Comparison of ENCODE assay signal across 8 cellular contexts in genomic region chr17:45284176-45285140, GRCh38. TPM values are rescaled to one million over a fixed set of nuclear protein-coding genes. Genes with fewer than 3 reads are reported as not detected.
A peak's percentile ranks its signal among the peaks of the same experiment; 100 is the strongest.
DNase-seq lines count a peak whose midpoint lies in the region; ATAC-seq and TF ChIP-seq lines count a peak whose summit lies in the region.

No MANE protein-coding gene starts in this region.

- no peak overlapping the region for H2BK120ac ChIP-seq in trophoblast cell (ENCODE audit: insufficient read depth, low read length, poor library complexity)

- no peak overlapping the region for H3K23ac ChIP-seq in trophoblast cell (ENCODE audit: low read length)

- no peak overlapping the region for H3K4me3 ChIP-seq in CD8-positive, alpha-beta T cell (ENCODE audit: low read depth, low read length)
- no peak overlapping the region for H3K4me3 ChIP-seq in OCI-LY7 (ENCODE audit: low read depth, low read length, poor library complexity, severe bottlenecking)
- no peak overlapping the region for H3K4me3 ChIP-seq in trophoblast cell (ENCODE audit: low read depth, low read length)

- H3K36me3 Mint-ChIP-seq in CD8-positive, alpha-beta T cell: peaks cover 69% of the 10 kb centered on the region
- H3K36me3 Mint-ChIP-seq in MCF 10A (ENCODE audit: insufficient read depth, unreplicated experiment) (peaks cover 92% of the 10 kb centered on the region), natural killer cell (no peaks in the 10 kb centered on the region)

- no peaks in the 10 kb centered on the region for H3K27me3 ChIP-seq in CD8-positive, alpha-beta T cell (ENCODE audit: insufficient read depth, low read length)
- no peaks in the 10 kb centered on the region for H3K27me3 ChIP-seq in trophoblast cell (ENCODE audit: insufficient read depth, low read length)

- no peak overlapping the region for H3K27ac ChIP-seq in CD8-positive, alpha-beta T cell (ENCODE audit: low read depth, low read length)
- H3K27ac ChIP-seq in OCI-LY7 (ENCODE audit: low read depth, low read length, poor library complexity, severe bottlenecking) (no peak overlapping the region), trophoblast cell (ENCODE audit: low read depth, low read length) (no peak overlapping the region)

- BruUV-seq in OCI-LY7 (replicated peaks; lab: Mats Ljungman, UMichigan) (no TSS peak), MCF 10A (replicated peaks; lab: Mats Ljungman, UMichigan) (no TSS peak)

- no peak overlapping the region for H4K91ac ChIP-seq in trophoblast cell (ENCODE audit: low read depth, low read length)

- H2AFZ ChIP-seq in OCI-LY7 (ENCODE audit: low read length): no peak overlapping the region
- no peak overlapping the region for H2AFZ ChIP-seq in trophoblast cell (ENCODE audit: insufficient read depth, low read length, poor library complexity)

- H3K4me1 ChIP-seq in CD8-positive, alpha-beta T cell (ENCODE audit: insufficient read depth, low read length): no peaks in the 10 kb centered on the region
- H3K4me1 ChIP-seq in OCI-LY7 (ENCODE audit: insufficient read depth, low read length, poor library complexity, severe bottlenecking): no peaks in the 10 kb centered on the region
- no peaks in the 10 kb centered on the region for H3K4me1 ChIP-seq in trophoblast cell (ENCODE audit: control insufficient read depth in 1 of 2, insufficient read depth in 2 of 2, low read length in 2 of 2)

- no peak overlapping the region for H3K14ac ChIP-seq in trophoblast cell (ENCODE audit: low read length)

- POLR2A ChIA-PET in CD8-positive, alpha-beta T cell (lab: Charles Lee): no interaction called here
- POLR2A ChIA-PET in OCI-LY7 (lab: Charles Lee) (no interaction called here), MCF 10A (lab: Yijun Ruan, JAX) (interaction anchor here (0.7 to 2.5 kb wide), 4 partner anchors 10 to 98 kb away, joined by 3 to 9 read pairs (median 4); partner anchors contain the start of gene MAP3K14)

- H3K9me3 Mint-ChIP-seq in CD8-positive, alpha-beta T cell: no peaks in the 10 kb centered on the region
- no peaks in the 10 kb centered on the region for H3K9me3 Mint-ChIP-seq in MCF 10A (ENCODE audit: unreplicated experiment)
- no peaks in the 10 kb centered on the region for H3K9me3 Mint-ChIP-seq in natural killer cell

- no peak overlapping the region for H2BK12ac ChIP-seq in trophoblast cell (ENCODE audit: low read length)

- no peak overlapping the region for H3K18ac ChIP-seq in trophoblast cell (ENCODE audit: low read length)

- no peak for TF ChIP-seq CTCF in CD8-positive, alpha-beta T cell (IDR thresholded peaks at IDR 0.05)
- TF ChIP-seq CTCF in OCI-LY7 (conservative IDR thresholded peaks at IDR 0.05; ENCODE audit: low read length): peak; percentile 70
- no peak for TF ChIP-seq CTCF in MCF 10A (IDR thresholded peaks at IDR 0.05; ENCODE audit: unreplicated experiment)
- TF ChIP-seq CTCF in natural killer cell (IDR thresholded peaks at IDR 0.05): no peak

- H3K9ac ChIP-seq in trophoblast cell (ENCODE audit: low read length): no peak overlapping the region

- H4K20me1 ChIP-seq in OCI-LY7 (ENCODE audit: insufficient read depth, low read length): no peaks in the 10 kb centered on the region

- peak; percentile 36 for ATAC-seq in CD8-positive, alpha-beta T cell
- ATAC-seq in natural killer cell: no peak

- peak in 4 of 7 experiments; percentile 44 to 58 (median 52) for DNase-seq in CD8-positive, alpha-beta T cell
- DNase-seq in OCI-LY7 (ENCODE audit: low spot score) (peak; percentile 46), MCF 10A (ENCODE audit: unreplicated experiment) (no peak), natural killer cell (no peak), HT-29 (ENCODE audit: low spot score) (no peak), trophoblast cell (no peak), NCI-H146 (lab: John Stamatoyannopoulos, UW) (no peak), epidermal melanocyte (ENCODE audit: insufficient read length, low spot score) (no peak)

- no CpG with 5 or more reads among the region's 21 CpGs for WGBS in trophoblast cell (ENCODE audit: extremely low coverage, insufficient coverage, insufficient read length)

- no peak overlapping the region for H2AK5ac ChIP-seq in trophoblast cell (ENCODE audit: low read length)

- no peaks in the 10 kb centered on the region for H3K79me1 ChIP-seq in trophoblast cell (ENCODE audit: low read length)

- no peak overlapping the region for H3K4me3 Mint-ChIP-seq in CD8-positive, alpha-beta T cell
- H3K4me3 Mint-ChIP-seq in MCF 10A (ENCODE audit: unreplicated experiment) (no peak overlapping the region), natural killer cell (no peak overlapping the region)

- H2BK5ac ChIP-seq in trophoblast cell (ENCODE audit: low read depth, low read length, poor library complexity): no peak overlapping the region

- H4K8ac ChIP-seq in trophoblast cell (ENCODE audit: low read depth, low read length): no peak overlapping the region

- H3K27me3 Mint-ChIP-seq in CD8-positive, alpha-beta T cell (ENCODE audit: low read depth): no peaks in the 10 kb centered on the region
- no peaks in the 10 kb centered on the region for H3K27me3 Mint-ChIP-seq in MCF 10A (ENCODE audit: insufficient read depth, unreplicated experiment)
- H3K27me3 Mint-ChIP-seq in natural killer cell (ENCODE audit: low read depth in 2 of 2): no peaks in the 10 kb centered on the region

- H3K79me2 ChIP-seq in OCI-LY7 (ENCODE audit: insufficient read depth, low read depth, low read length): no peaks in the 10 kb centered on the region
- H3K79me2 ChIP-seq in trophoblast cell (ENCODE audit: control insufficient read depth, insufficient read depth, low read length, poor library complexity): no peaks in the 10 kb centered on the region

- H3K4me2 ChIP-seq in OCI-LY7 (ENCODE audit: low read length): no peak overlapping the region
- H3K4me2 ChIP-seq in trophoblast cell (ENCODE audit: low read length): no peak overlapping the region

- CTCF ChIA-PET in CD8-positive, alpha-beta T cell (lab: Charles Lee): interaction anchor here (0.5 to 3.8 kb wide), 14 partner anchors 10 to 108 kb away, joined by 3 to 33 read pairs (median 3); no protein-coding TSS in a partner anchor
- CTCF ChIA-PET in OCI-LY7 (lab: Charles Lee; ENCODE audit: unreplicated experiment): no interaction called here
- CTCF ChIA-PET in MCF 10A (lab: Yijun Ruan, JAX): interaction anchor here (0.6 to 16.2 kb wide), 4 partner anchors 9 to 406 kb away, joined by 3 to 229 read pairs (median 3); no protein-coding TSS in a partner anchor

- H3K9me3 ChIP-seq in CD8-positive, alpha-beta T cell (ENCODE audit: low read length): no peaks in the 10 kb centered on the region
- H3K9me3 ChIP-seq in OCI-LY7 (ENCODE audit: low read length): no peaks in the 10 kb centered on the region
- H3K9me3 ChIP-seq in trophoblast cell (ENCODE audit: insufficient read depth, low read depth, low read length): no peaks in the 10 kb centered on the region

- peaks cover 61% of the 10 kb centered on the region for H3K36me3 ChIP-seq in CD8-positive, alpha-beta T cell (ENCODE audit: insufficient read depth, low read length)
- H3K36me3 ChIP-seq in OCI-LY7 (ENCODE audit: insufficient read depth, low read length) (peaks cover 77% of the 10 kb centered on the region), trophoblast cell (ENCODE audit: control insufficient read depth in 1 of 2, insufficient read depth in 2 of 2, low read length in 2 of 2) (peaks cover 27 to 38% of the 10 kb centered on the region in 2 experiments)

- peaks cover 10% of the 10 kb centered on the region for H3K4me1 Mint-ChIP-seq in CD8-positive, alpha-beta T cell (ENCODE audit: low read depth)
- H3K4me1 Mint-ChIP-seq in MCF 10A (ENCODE audit: insufficient read depth, unreplicated experiment) (no peaks in the 10 kb centered on the region), natural killer cell (peaks cover 6 to 11% of the 10 kb centered on the region in 2 donors)

- peak overlapping the region; percentile 60 for H3K27ac Mint-ChIP-seq in CD8-positive, alpha-beta T cell
- H3K27ac Mint-ChIP-seq in MCF 10A (ENCODE audit: low read depth, unreplicated experiment) (peak overlapping the region; percentile 69), natural killer cell (peak overlapping the region; percentile 29 to 77)

- no peak overlapping the region for H3K4ac ChIP-seq in trophoblast cell (ENCODE audit: low read depth, low read length)

- no peaks in the 10 kb centered on the region for H3K9me2 ChIP-seq in OCI-LY7 (ENCODE audit: insufficient read depth, low read length)

- intact Hi-C loops in CD8-positive, alpha-beta T cell (cut with DNase I, micrococcal nuclease): no loop called here
- intact Hi-C loops in OCI-LY7 (cut with micrococcal nuclease; ENCODE audit: unreplicated experiment): no loop called here
- intact Hi-C loops in MCF 10A (cut with micrococcal nuclease): no loop called here
- intact Hi-C loops in natural killer cell (cut with micrococcal nuclease): no loop called here

- no peak overlapping the region for H4K12ac ChIP-seq in trophoblast cell (ENCODE audit: low read depth, low read length)

RNA-seq across cellular contexts. Expression of gene SPATA32, which starts 22.6 kb away (rescaled TPM):
- under 1 TPM in 1 of 2 experiments, not detected in 1; 0.22 TPM for total RNA-seq in CD8-positive, alpha-beta T cell
- total RNA-seq in OCI-LY7 (2014; rRNA removed; shearing (Covaris generic)): 0.41 TPM in 1 of 2 replicates, not detected in the other
- total RNA-seq in OCI-LY7 (2022): 0.18 TPM in 1 of 2 replicates, not detected in the other
- not detected in 2 replicates for total RNA-seq in MCF 10A (2022)
- total RNA-seq in natural killer cell: under 1 TPM in 1 of 3 donors, not detected in 2; 0.43 TPM
- total RNA-seq in HT-29 (2014; rRNA removed; shearing (Covaris generic)): not detected in 2 replicates
- not detected in 2 replicates for polyA plus RNA-seq in trophoblast cell (2013)

RNA-seq across cellular contexts. Expression of gene MAP3K14, which starts 32.4 kb away (rescaled TPM):
- total RNA-seq in CD8-positive, alpha-beta T cell: 10 to 100 TPM; 38.1 to 39.1 TPM
- 7.1 and 12.3 TPM in 2 replicates for total RNA-seq in OCI-LY7 (2014; rRNA removed; shearing (Covaris generic))
- 21.2 and 22.8 TPM in 2 replicates for total RNA-seq in OCI-LY7 (2022)
- 5.3 and 9.2 TPM in 2 replicates for total RNA-seq in MCF 10A (2022)
- total RNA-seq in natural killer cell: 10 to 100 TPM; 28.0 to 31.9 (median 31.6) TPM
- 5.9 and 6.2 TPM in 2 replicates for total RNA-seq in HT-29 (2014; rRNA removed; shearing (Covaris generic))
- 1.1 and 1.3 TPM in 2 replicates for polyA plus RNA-seq in trophoblast cell (2013)

Comparison
In these comparisons a context has a peak if more than half of its experiments do, and no peak if none do; other contexts are left out.
1. DNase-seq: peak in CD8-positive, alpha-beta T cell (4 of 7) and OCI-LY7 (single experiment); none in MCF 10A (single experiment), natural killer cell (single experiment), HT-29 (single experiment), trophoblast cell (0 of 2), NCI-H146 (single experiment) and epidermal melanocyte (single experiment).
2. Peak in every context shown above with its lines, with median percentiles within 50 percentile points of each other: H3K27ac Mint-ChIP-seq.